Comparison of ENCODE assay signal across 18 cellular contexts in genomic region chr11:1561266-1561665, GRCh38. TPM values are rescaled to one million over a fixed set of nuclear protein-coding genes. Genes with fewer than 3 reads are reported as not detected.
DNase-seq lines count a peak whose midpoint lies in the region; ATAC-seq and TF ChIP-seq lines count a peak whose summit lies in the region.
"Had no signal": no experiment of that assay in that cellular context is flagged by ENCODE, and none has a peak within 500 bp of the region (broad histone marks: within the 10 kb centered on the region; RNA-seq: fewer than 3 reads in every experiment).

No MANE protein-coding gene starts in this region.

- no peaks in the 10 kb centered on the region for H3K9me3 ChIP-seq in IMR-90 (ENCODE audit: control insufficient read depth, insufficient read depth, low read length)
- peaks cover 0 to 3% of the 10 kb centered on the region in 2 donors for H3K9me3 ChIP-seq in neuronal stem cell (replicated peaks in 1 of 2; ENCODE audit: control insufficient read depth in 2 of 2, insufficient read depth in 1 of 2, low read depth in 1 of 2, low read length in 2 of 2)
- H3K9me3 ChIP-seq in tibial nerve, result no peaks in the 10 kb centered on the region
- H3K9me3 ChIP-seq: BLaER1 treated with 17β-estradiol and CSF1 and Interleukin-3, amounts not matched to agents 10 nM and 100 nM had no signal

- H2BK20ac ChIP-seq in IMR-90 (ENCODE audit: low read depth, low read length), result no peak overlapping the region

- no peak for TF ChIP-seq EP300 in tibial nerve (IDR thresholded peaks at IDR 0.05)

- no peak overlapping the region for H2BK5ac ChIP-seq in IMR-90 (ENCODE audit: low read depth, low read length, poor library complexity, severe bottlenecking)
- no peak overlapping the region for H2BK5ac ChIP-seq in neuronal stem cell (ENCODE audit: low read length)

- H2BK15ac ChIP-seq in IMR-90 (ENCODE audit: low read depth, low read length) (no peak overlapping the region), neuronal stem cell (ENCODE audit: low read length) (no peak overlapping the region)

- DNase-seq in IMR-90, result no peak
- peak; percentile 37 for DNase-seq in ecto neural progenitor cell (ENCODE audit: low spot score)
- DNase-seq in neuronal stem cell (ENCODE audit: low spot score), result no peak
- DNase-seq in tibial nerve (ENCODE audit: low spot score in 2 of 2), result no peak
- DNase-seq in WTC11 (ENCODE audit: low spot score), result no peak
- no peak for DNase-seq in T-cell
- DNase-seq: DMS79, KBM-7, NCI-H1105, NCI-H1694, NCI-H2107, NCI-H510A, NCI-H748 treated with DMSO at 0.1 percent for 48 hours, Right ventricle myocardium superior had no signal

- CTCF ChIA-PET in IMR-90 (lab: Yijun Ruan, JAX), result no interaction called here
- CTCF ChIA-PET in WTC11 (lab: Charles Lee), result interaction anchor here (5.3 kb wide), 1 partner anchor 15 kb away, joined by 72 read pairs; no protein-coding TSS in a partner anchor
- CTCF ChIA-PET in T-cell (lab: Charles Lee), result no interaction called here

- H3K4me3 ChIP-seq in IMR-90 (ENCODE audit: insufficient read depth, low read depth, low read length) (no peak overlapping the region), neuronal stem cell (ENCODE audit: low read length in 2 of 2) (no peak overlapping the region), tibial nerve (no peak overlapping the region)
- H3K4me3 ChIP-seq: BLaER1 treated with 17β-estradiol and CSF1 and Interleukin-3, amounts not matched to agents 10 nM and 100 nM had no signal

- peaks cover 14% of the 10 kb centered on the region for H3K4me1 Mint-ChIP-seq in WTC11
- H3K4me1 Mint-ChIP-seq in T-cell, result peaks cover 0 to 5% (median 0%) of the 10 kb centered on the region in 3 donors

- TF ChIP-seq POLR2A in IMR-90 (IDR thresholded peaks at IDR 0.05; ENCODE audit: low read depth, low read length), result no peak
- no peak for TF ChIP-seq POLR2A in tibial nerve (IDR thresholded peaks at IDR 0.05)

- in situ Hi-C loops in IMR-90 (cut with MboI; ENCODE audit: low sequenced_read_pairs), result no loop called here

- peak overlapping the region; percentile 16 for H2AK9ac ChIP-seq in IMR-90 (replicated peaks; ENCODE audit: low read depth, low read length, poor library complexity)

- H3K36me3 ChIP-seq in IMR-90 (ENCODE audit: control insufficient read depth, insufficient read depth, low read length) (peaks cover 16% of the 10 kb centered on the region), neuronal stem cell (replicated peaks in 1 of 2; ENCODE audit: control insufficient read depth in 2 of 2, insufficient read depth in 2 of 2, low read length in 2 of 2) (peaks cover 0 to 10% of the 10 kb centered on the region in 2 donors), tibial nerve (peaks cover 0 to 47% (median 0%) of the 10 kb centered on the region in 3 donors)

- H4K8ac ChIP-seq in IMR-90 (ENCODE audit: low read depth in 2 of 2, low read length in 2 of 2), result no peak overlapping the region
- peak overlapping the region; percentile 17 for H4K8ac ChIP-seq in neuronal stem cell (ENCODE audit: low read depth, low read length)

- no peak overlapping the region for H2AFZ ChIP-seq in IMR-90 (replicated peaks; ENCODE audit: low read length, poor library complexity)
- no peak overlapping the region for H2AFZ ChIP-seq in neuronal stem cell (ENCODE audit: low read length)

- H3K9me1 ChIP-seq in IMR-90 (ENCODE audit: insufficient read depth, low read length), result peaks cover 23% of the 10 kb centered on the region

- no peaks in the 10 kb centered on the region for H3K9me3 Mint-ChIP-seq in WTC11
- H3K9me3 Mint-ChIP-seq in T-cell, result no peaks in the 10 kb centered on the region

- H3K4ac ChIP-seq in IMR-90 (ENCODE audit: low read depth, low read length) (no peak overlapping the region), neuronal stem cell (ENCODE audit: low read length) (no peak overlapping the region)

- no peak overlapping the region for H3K14ac ChIP-seq in IMR-90 (replicated peaks; ENCODE audit: low read depth, low read length)
- H3K14ac ChIP-seq in neuronal stem cell (ENCODE audit: low read length), result no peak overlapping the region

- no peak for TF ChIP-seq CTCF in IMR-90 (conservative IDR thresholded peaks at IDR 0.05; ENCODE audit: low read depth, low read length)
- no peak for TF ChIP-seq CTCF in tibial nerve (IDR thresholded peaks at IDR 0.05)
- TF ChIP-seq CTCF in WTC11 (IDR thresholded peaks at IDR 0.05), result no peak

- intact Hi-C loops in IMR-90 (cut with micrococcal nuclease), result no loop called here

- ATAC-seq in IMR-90 (ENCODE audit: low read depth) (no peak), GM18873 (IDR thresholded peaks at IDR 0.05; ENCODE audit: low FRiP score, unreplicated experiment) (no peak), WTC11 (no peak), T-cell (replicated peaks in 1 of 4) (no peak)

- H3K27ac ChIP-seq in IMR-90 (ENCODE audit: insufficient read depth, low read length), result no peak overlapping the region
- no peak overlapping the region for H3K27ac ChIP-seq in neuronal stem cell (replicated peaks; ENCODE audit: low read length)
- H3K27ac ChIP-seq in tibial nerve, result peak overlapping the region; percentile 89 to 99 (median 94)
- H3K27ac ChIP-seq: BLaER1 treated with 17β-estradiol and CSF1 and Interleukin-3, amounts not matched to agents 10 nM and 100 nM had no signal

- no peak overlapping the region for H3K9ac ChIP-seq in IMR-90 (ENCODE audit: low read depth, low read length)
- no peak overlapping the region for H3K9ac ChIP-seq in neuronal stem cell (ENCODE audit: low read depth, low read length, poor library complexity)
- H3K9ac ChIP-seq: BLaER1 treated with 17β-estradiol and CSF1 and Interleukin-3, amounts not matched to agents 10 nM and 100 nM had no signal

- no peak overlapping the region for H3K56ac ChIP-seq in IMR-90 (ENCODE audit: extremely low read depth, insufficient read depth, low read length)

- H3K36me3 Mint-ChIP-seq in WTC11, result no peaks in the 10 kb centered on the region
- peaks cover 10% of the 10 kb centered on the region for H3K36me3 Mint-ChIP-seq in T-cell

- H3K79me1 ChIP-seq in IMR-90 (ENCODE audit: low read depth in 1 of 2, low read length in 2 of 2) (peaks cover 4 to 31% of the 10 kb centered on the region in 2 experiments; a peak in 2 of 4 replicates), neuronal stem cell (ENCODE audit: low read depth, low read length) (peaks cover 3% of the 10 kb centered on the region)

- no TSS peak for BruUV-seq in IMR-90 (replicated peaks; lab: Mats Ljungman, UMichigan)

- H2BK12ac ChIP-seq in neuronal stem cell (ENCODE audit: low read length), result peak overlapping the region; percentile 58

- no peak overlapping the region for H4K5ac ChIP-seq in IMR-90 (ENCODE audit: low read depth, low read length)

- H3K27me3 Mint-ChIP-seq in WTC11 (ENCODE audit: low read depth), result peaks cover 42% of the 10 kb centered on the region
- no peaks in the 10 kb centered on the region for H3K27me3 Mint-ChIP-seq in T-cell

- dilution Hi-C loops in IMR-90 (cut with HindIII; ENCODE audit: low sequenced_read_pairs, unreplicated experiment), result no loop called here

- no peak for TF ChIP-seq RAD21 in IMR-90 (IDR thresholded peaks at IDR 0.05; ENCODE audit: low read length)

- H3K27ac Mint-ChIP-seq in WTC11 (no peak overlapping the region), T-cell (no peak overlapping the region)

- H3K23ac ChIP-seq in IMR-90 (ENCODE audit: low read depth, low read length) (no peak overlapping the region), neuronal stem cell (ENCODE audit: low read depth, low read length, poor library complexity) (peak overlapping the region; percentile 2)

- H3K4me1 ChIP-seq in IMR-90 (ENCODE audit: control insufficient read depth, insufficient read depth, low read length), result peaks cover 29% of the 10 kb centered on the region
- peaks cover 6 to 22% of the 10 kb centered on the region in 2 donors for H3K4me1 ChIP-seq in neuronal stem cell (ENCODE audit: control insufficient read depth in 2 of 2, insufficient read depth in 1 of 2, low read depth in 1 of 2, low read length in 2 of 2)
- H3K4me1 ChIP-seq in tibial nerve, result peaks cover 0 to 67% (median 26%) of the 10 kb centered on the region in 4 donors

- H4K91ac ChIP-seq in IMR-90 (ENCODE audit: insufficient read depth, low read depth, low read length) (no peak overlapping the region), neuronal stem cell (ENCODE audit: low read depth, low read length, poor library complexity) (peak overlapping the region; percentile 79)

- H3K27me3 ChIP-seq in IMR-90 (ENCODE audit: control insufficient read depth, insufficient read depth, low read length) (no peaks in the 10 kb centered on the region), neuronal stem cell (ENCODE audit: control insufficient read depth in 3 of 3, insufficient read depth in 3 of 3, low read depth in 1 of 3, low read length in 3 of 3) (peaks cover 0 to 34% (median 22%) of the 10 kb centered on the region in 3 experiments), tibial nerve (no peaks in the 10 kb centered on the region)

- H3K4me3 Mint-ChIP-seq in WTC11 (no peak overlapping the region), T-cell (no peak overlapping the region)

- H3K18ac ChIP-seq in IMR-90 (ENCODE audit: low read depth, low read length) (no peak overlapping the region), neuronal stem cell (ENCODE audit: low read length) (no peak overlapping the region)

- no peak overlapping the region for H2BK120ac ChIP-seq in IMR-90 (ENCODE audit: low read depth, low read length)
- H2BK120ac ChIP-seq in neuronal stem cell (ENCODE audit: low read depth, low read length), result no peak overlapping the region

- H3K4me2 ChIP-seq in IMR-90 (ENCODE audit: low read depth, low read length), result no peak overlapping the region
- H3K4me2 ChIP-seq in neuronal stem cell (ENCODE audit: insufficient read depth, low read length, poor library complexity, severe bottlenecking), result peak overlapping the region; percentile 11
- H3K4me2 ChIP-seq: BLaER1 treated with 17β-estradiol and CSF1 and Interleukin-3, amounts not matched to agents 10 nM and 100 nM had no signal

- POLR2A ChIA-PET in IMR-90 (lab: Charles Lee; ENCODE audit: unreplicated experiment) (no interaction called here), WTC11 (lab: Charles Lee) (no interaction called here), T-cell (lab: Charles Lee) (interaction anchor here in 1 of 2 donors (0.6 kb wide), 1 partner anchor 1392 kb away, joined by 3 read pairs; no protein-coding TSS in a partner anchor)

- WGBS in IMR-90 (ENCODE audit: extremely low coverage in 2 of 2, insufficient read length in 1 of 2), 2 experiments, result 78% methylated on average over 4 of the region's 17 CpGs; no CpG with 5 or more reads in 1 of the 2 experiments
- no CpG with 5 or more reads among the region's 17 CpGs for WGBS in neuronal stem cell (ENCODE audit: extremely low coverage in 2 of 2, insufficient read length in 2 of 2, insufficient replicate concordance in 1 of 2), 2 donors
- 58 to 87% methylated on average over 10 to 17 of the region's 17 CpGs for WGBS in tibial nerve, 2 donors

- H2AK5ac ChIP-seq in IMR-90 (ENCODE audit: low read depth, low read length), result no peak overlapping the region
- no peak overlapping the region for H2AK5ac ChIP-seq in neuronal stem cell (ENCODE audit: low read depth, low read length)

- peaks cover 40% of the 10 kb centered on the region for H4K20me1 ChIP-seq in IMR-90 (ENCODE audit: insufficient read depth, low read length)

RNA-seq across cellular contexts. Expression of gene DUSP8, which starts 10.8 kb away (rescaled TPM):
- total RNA-seq in IMR-90 (2012; rRNA removed) (0.28 and 0.72 TPM in 2 replicates), tibial nerve (10 to 100 TPM in 1 of 4 donors, 1 to 10 TPM in 3; 1.9 to 10.8 (median 3.4) TPM), WTC11 (2021) (1.7 to 2.5 TPM (median 2.4 TPM) in 3 replicates), T-cell (10 to 100 TPM in 2 of 5 donors, 1 to 10 TPM in 3; 5.2 to 64.3 (median 8.7) TPM)
- 4.2 and 4.7 TPM in 2 replicates for polyA plus RNA-seq in IMR-90 (2012; rRNA removed)
- polyA plus RNA-seq in IMR-90 (2012; cell fraction: cytosol; rRNA removed), result 2.4 and 4.6 TPM in 2 replicates
- 12.8 and 22.4 TPM in 2 replicates for polyA plus RNA-seq in IMR-90 (2012; cell fraction: nucleus; rRNA removed; ENCODE audit: low replicate concordance)
- 5.8 TPM for polyA plus RNA-seq in neuronal stem cell (2013, experiment 1 of 2)
- 6.1 TPM for polyA plus RNA-seq in neuronal stem cell (2013, experiment 2 of 2)
- total RNA-seq: OCI-LY7 had no signal

RNA-seq across cellular contexts. Expression of gene KRTAP5-1, which starts 23.8 kb away (rescaled TPM):
- total RNA-seq in IMR-90 (2012; rRNA removed), result not detected in 2 replicates
- not detected in 2 replicates for polyA plus RNA-seq in IMR-90 (2012; rRNA removed)
- not detected in 2 replicates for polyA plus RNA-seq in IMR-90 (2012; cell fraction: cytosol; rRNA removed)
- not detected in 2 replicates for polyA plus RNA-seq in IMR-90 (2012; cell fraction: nucleus; rRNA removed; ENCODE audit: low replicate concordance)
- not detected for polyA plus RNA-seq in neuronal stem cell (2013, experiment 1 of 2)
- polyA plus RNA-seq in neuronal stem cell (2013, experiment 2 of 2), result not detected
- not detected for total RNA-seq in tibial nerve
- not detected in 3 replicates for total RNA-seq in WTC11 (2021)
- total RNA-seq in T-cell, result not detected
- total RNA-seq: H7, OCI-LY7, Right ventricle myocardium superior had no signal

RNA-seq across cellular contexts. Expression of gene KRTAP5-2, which starts 36.8 kb away (rescaled TPM):
- not detected in 2 replicates for total RNA-seq in IMR-90 (2012; rRNA removed)
- not detected in 2 replicates for polyA plus RNA-seq in IMR-90 (2012; rRNA removed)
- not detected in 2 replicates for polyA plus RNA-seq in IMR-90 (2012; cell fraction: cytosol; rRNA removed)
- not detected in 2 replicates for polyA plus RNA-seq in IMR-90 (2012; cell fraction: nucleus; rRNA removed; ENCODE audit: low replicate concordance)
- not detected for polyA plus RNA-seq in neuronal stem cell (2013, experiment 1 of 2)
- not detected for polyA plus RNA-seq in neuronal stem cell (2013, experiment 2 of 2)
- total RNA-seq in tibial nerve, result not detected
- total RNA-seq in WTC11 (2021), result not detected in 3 replicates
- total RNA-seq in T-cell, result not detected
- total RNA-seq: H7, OCI-LY7, Right ventricle myocardium superior had no signal

RNA-seq across cellular contexts. Expression of gene KRTAP5-3, which starts 47.0 kb away (rescaled TPM):
- total RNA-seq in IMR-90 (2012; rRNA removed) (not detected in 2 replicates), tibial nerve (not detected), WTC11 (2021) (not detected in 3 replicates), T-cell (not detected)
- polyA plus RNA-seq in IMR-90 (2012; rRNA removed), result not detected in 2 replicates
- polyA plus RNA-seq in IMR-90 (2012; cell fraction: cytosol; rRNA removed), result not detected in 2 replicates
- polyA plus RNA-seq in IMR-90 (2012; cell fraction: nucleus; rRNA removed; ENCODE audit: low replicate concordance), result not detected in 2 replicates
- not detected for polyA plus RNA-seq in neuronal stem cell (2013, experiment 1 of 2)
- polyA plus RNA-seq in neuronal stem cell (2013, experiment 2 of 2), result not detected
- total RNA-seq: H7, OCI-LY7, Right ventricle myocardium superior had no signal

Comparison
In these comparisons a context has a peak if more than half of its experiments do, and no peak if none do; other contexts are left out.
1. H3K27ac ChIP-seq: peak in tibial nerve (4 of 4); none in IMR-90 (single experiment) and neuronal stem cell (single experiment).